In the genomic region with DNA sequence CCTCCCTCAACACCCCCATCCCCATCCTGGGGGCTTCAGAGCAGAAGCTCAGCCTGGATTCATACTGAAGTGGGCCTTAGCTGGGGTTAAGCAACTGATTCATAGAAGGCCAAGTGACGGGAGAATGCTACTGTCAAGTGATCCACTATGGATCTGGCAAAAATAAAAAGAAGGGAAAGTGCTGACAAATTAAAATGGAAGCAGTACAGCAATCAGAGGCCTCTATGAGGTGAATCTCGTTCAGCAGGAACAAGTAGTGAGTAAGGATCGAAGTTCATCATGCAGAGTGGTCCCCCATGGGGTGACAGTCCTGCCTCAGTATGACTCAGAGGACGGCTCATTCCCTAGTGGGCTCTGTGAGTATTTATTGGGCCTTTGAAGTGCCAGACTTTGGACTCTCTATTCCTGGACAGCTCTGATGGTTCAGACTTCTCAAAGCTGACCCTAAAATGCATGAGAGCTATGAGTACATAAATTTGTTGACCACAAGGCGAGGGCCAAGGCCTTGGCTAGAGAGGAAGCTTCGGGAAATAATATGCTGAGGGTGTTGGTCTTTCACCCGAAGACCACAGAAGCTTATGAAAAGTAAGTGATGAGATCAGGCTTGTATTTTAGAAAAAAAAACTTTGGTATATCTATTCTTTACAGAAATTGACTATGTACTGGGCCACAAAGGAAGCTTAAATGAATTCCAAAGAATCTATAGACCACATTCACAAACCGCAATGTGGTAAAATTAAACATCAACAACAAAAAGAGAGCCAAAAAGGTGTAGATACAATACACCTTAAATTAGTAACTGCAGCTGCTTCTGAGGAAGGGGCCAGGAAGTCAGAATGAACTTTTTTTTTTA, we compare ENCODE assay signal across 12 cellular contexts. TPM values are rescaled to one million over a fixed set of nuclear protein-coding genes. Genes with fewer than 3 reads are reported as not detected.
DNase-seq lines count a peak whose midpoint lies in the region; ATAC-seq, FAIRE-seq and TF ChIP-seq lines count a peak whose summit lies in the region.
"Had no signal": no experiment of that assay in that cellular context is flagged by ENCODE, and none has a peak within 500 bp of the region (broad histone marks: within the 10 kb centered on the region; RNA-seq: fewer than 3 reads in every experiment).

No MANE protein-coding gene starts in this region.

- TF ChIP-seq CTCF in AG09309 (IDR thresholded peaks at IDR 0.05; ENCODE audit: control insufficient read depth, insufficient read depth, low read depth, low read length, missing control alignments) (peak; percentile 3), HFFc6 (IDR thresholded peaks at IDR 0.05) (peak; percentile 39; the same call in 1 of the 2 replicates)
- TF ChIP-seq CTCF in activated CD8-positive, alpha-beta T cell treated with anti-CD3 and anti-CD28 coated beads for 36 hours (IDR thresholded peaks at IDR 0.05): peak; percentile 25

- no peak overlapping the region for H3K4me3 Mint-ChIP-seq in HFFc6
- H3K4me3 Mint-ChIP-seq in activated CD8-positive, alpha-beta T cell treated with anti-CD3 and anti-CD28 coated beads for 36 hours: peak overlapping the region; percentile 54
- H3K4me3 Mint-ChIP-seq: central memory CD8-positive, alpha-beta T cell had no signal

- CTCF ChIA-PET in activated CD8-positive, alpha-beta T cell treated with anti-CD3 and anti-CD28 coated beads for 36 hours (lab: Charles Lee): interaction anchor here (1.0 to 11.2 kb wide), 10 partner anchors 10 to 94 kb away, joined by 3 to 134 read pairs (median 6); no protein-coding TSS in a partner anchor

- peak overlapping the region; percentile 67 for H3K27ac Mint-ChIP-seq in HFFc6
- peak overlapping the region; percentile 96 for H3K27ac Mint-ChIP-seq in activated CD8-positive, alpha-beta T cell treated with anti-CD3 and anti-CD28 coated beads for 36 hours

- peaks cover 7% of the 10 kb centered on the region for H3K36me3 Mint-ChIP-seq in HFFc6 (ENCODE audit: low read depth)
- peaks cover 29% of the 10 kb centered on the region for H3K36me3 Mint-ChIP-seq in activated CD8-positive, alpha-beta T cell treated with anti-CD3 and anti-CD28 coated beads for 36 hours (ENCODE audit: low read depth)

- no peaks in the 10 kb centered on the region for H3K27me3 Mint-ChIP-seq in HFFc6 (ENCODE audit: insufficient read depth)
- H3K27me3 Mint-ChIP-seq in activated CD8-positive, alpha-beta T cell treated with anti-CD3 and anti-CD28 coated beads for 36 hours: no peaks in the 10 kb centered on the region
- H3K27me3 Mint-ChIP-seq: central memory CD8-positive, alpha-beta T cell had no signal

- intact Hi-C loops in activated CD8-positive, alpha-beta T cell treated with anti-CD3 and anti-CD28 coated beads for 36 hours (cut with micrococcal nuclease): loop anchor here (5.0 kb wide), 1 partner anchor 43 kb away; no protein-coding TSS in a partner anchor

- H3K4me3 ChIP-seq in AG09309 (ENCODE audit: control insufficient read depth, low read depth, low read length): no peak overlapping the region
- H3K4me3 ChIP-seq: SJSA1 had no signal

- H3K4me1 Mint-ChIP-seq in HFFc6 (ENCODE audit: low read depth): peaks cover 24% of the 10 kb centered on the region
- H3K4me1 Mint-ChIP-seq in activated CD8-positive, alpha-beta T cell treated with anti-CD3 and anti-CD28 coated beads for 36 hours (ENCODE audit: low read depth): peaks cover 57% of the 10 kb centered on the region

- no peaks in the 10 kb centered on the region for H3K9me3 Mint-ChIP-seq in HFFc6
- peaks cover 9% of the 10 kb centered on the region for H3K9me3 Mint-ChIP-seq in activated CD8-positive, alpha-beta T cell treated with anti-CD3 and anti-CD28 coated beads for 36 hours
- H3K9me3 Mint-ChIP-seq: central memory CD8-positive, alpha-beta T cell had no signal

- TF ChIP-seq POLR2A in GM12892 (IDR thresholded peaks at IDR 0.05; ENCODE audit: low read depth, low read length): no peak

- no peak for FAIRE-seq in GM12892 (lab: Jason Lieb, UNC)

- ATAC-seq in activated CD8-positive, alpha-beta T cell treated with anti-CD3 and anti-CD28 coated beads for 36 hours: peak; percentile 93
- ATAC-seq in GM18873 (IDR thresholded peaks at IDR 0.05; ENCODE audit: low FRiP score, unreplicated experiment) (no peak), GM21576 (IDR thresholded peaks at IDR 0.05; ENCODE audit: unreplicated experiment) (no peak)
- ATAC-seq: sciatic nerve had no signal

- DNase-seq in AG09309 (ENCODE audit: low read depth): no peak
- peak; percentile 47 for DNase-seq in HFFc6
- DNase-seq in activated CD8-positive, alpha-beta T cell treated with anti-CD3 and anti-CD28 coated beads for 36 hours: peak; percentile 73
- peak; percentile 61 for DNase-seq in islet precursor cell
- no peak for DNase-seq in GDM1 (lab: John Stamatoyannopoulos, UW)
- DNase-seq in GM12892 (ENCODE audit: insufficient read length): no peak
- DNase-seq: DMS153 had no signal

- POLR2A ChIA-PET in activated CD8-positive, alpha-beta T cell treated with anti-CD3 and anti-CD28 coated beads for 36 hours (lab: Charles Lee): interaction anchor here (0.6 to 10.5 kb wide), 11 partner anchors 9 to 182 kb away, joined by 3 to 134 read pairs (median 4); partner anchors contain the start of gene IL4R

RNA-seq across cellular contexts. Expression of gene NSMCE1, which starts 5.3 kb away (rescaled TPM):
- total RNA-seq in HFFc6 (2021; fragmentation: NEBNext Ultra II Directional; extraction: Animal tissue kit (Norgen Biotek cat#: 25700)): 10 to 100 TPM; 63.6 to 71.3 (median 66.5) TPM
- 100 to 1,000 TPM; 150 to 156 TPM for total RNA-seq in activated CD8-positive, alpha-beta T cell treated with anti-CD3 and anti-CD28 coated beads for 36 hours
- polyA plus RNA-seq in GM12892 (2012; ENCODE audit: missing spikeins): 51.9 TPM

RNA-seq across cellular contexts. Expression of gene IL4R, which starts 39.9 kb away (rescaled TPM):
- 10 to 100 TPM; 20.0 to 27.0 (median 23.2) TPM for total RNA-seq in HFFc6 (2021; fragmentation: NEBNext Ultra II Directional; extraction: Animal tissue kit (Norgen Biotek cat#: 25700))
- total RNA-seq in activated CD8-positive, alpha-beta T cell treated with anti-CD3 and anti-CD28 coated beads for 36 hours: 100 to 1,000 TPM; 236 to 245 TPM
- polyA plus RNA-seq in GM12892 (2012; ENCODE audit: missing spikeins): 18.8 TPM

Comparison
In these comparisons a context has a peak if more than half of its experiments do, and no peak if none do; other contexts are left out.
1. DNase-seq: peak in HFFc6 (single experiment), activated CD8-positive, alpha-beta T cell treated with anti-CD3 and anti-CD28 coated beads for 36 hours (single experiment) and islet precursor cell (single experiment); none in AG09309 (single experiment), GDM1 (single experiment) and GM12892 (single experiment).
2. RNA of gene IL4R, which starts 39.9 kb away (total RNA-seq): 236 to 245 TPM in activated CD8-positive, alpha-beta T cell treated with anti-CD3 and anti-CD28 coated beads for 36 hours; 20.0 to 27.0 TPM in HFFc6; every median in the first group is over 4 times any median in the second.
3. Peak in every context shown above with its lines, with median percentiles within 50 percentile points of each other: CTCF ChIP-seq.